Comparison of ENCODE assay signal across 7 cellular contexts in genomic region chr17:77515227-77515626, GRCh38.
"Had no signal": no experiment of that assay in that cellular context is flagged by ENCODE, and none has a peak within 500 bp of the region (broad histone marks: within the 10 kb centered on the region; RNA-seq: fewer than 3 reads in every experiment).

No MANE protein-coding gene starts in this region.

- ATAC-seq: GM23338 had no signal

- H3K4me3 ChIP-seq: GM23338 had no signal

- H3K4me3 Mint-ChIP-seq: GM23338, H9 had no signal

- H2AFZ ChIP-seq: GM23338 had no signal

- H3K4me1 Mint-ChIP-seq: GM23338, H9 had no signal

- H3K27ac Mint-ChIP-seq: GM23338, H9 had no signal

- DNase-seq: H9, HCEC 1CT, KBM-7 had no signal

- H3K4me2 ChIP-seq: GM23338 had no signal

- FAIRE-seq: H1, H54, HTR-8/SVneo had no signal
